ENCODE assay signal across 4 cellular contexts in genomic region chr7:29173458-29173857, GRCh38. TPM values are rescaled to one million over a fixed set of nuclear protein-coding genes. Genes with fewer than 3 reads are reported as not detected.
"Had no signal": no experiment of that assay in that cellular context is flagged by ENCODE, and none has a peak within 500 bp of the region (broad histone marks: within the 10 kb centered on the region; RNA-seq: fewer than 3 reads in every experiment).

No MANE protein-coding gene starts in this region.

- DNase-seq: GDM1, GF-D8 had no signal

- H3K4me3 ChIP-seq: GM12878 had no signal

- ATAC-seq: GM12878 had no signal

RNA-seq across cellular contexts. Expression of gene CHN2, which starts 21.1 kb away (rescaled TPM):
- total RNA-seq: G401 had no signal

RNA-seq across cellular contexts. Expression of gene CPVL, which starts 27.1 kb away (rescaled TPM):
- total RNA-seq: G401 had no signal
- polyA plus RNA-seq: GM12878 had no signal
